In the genomic region with DNA sequence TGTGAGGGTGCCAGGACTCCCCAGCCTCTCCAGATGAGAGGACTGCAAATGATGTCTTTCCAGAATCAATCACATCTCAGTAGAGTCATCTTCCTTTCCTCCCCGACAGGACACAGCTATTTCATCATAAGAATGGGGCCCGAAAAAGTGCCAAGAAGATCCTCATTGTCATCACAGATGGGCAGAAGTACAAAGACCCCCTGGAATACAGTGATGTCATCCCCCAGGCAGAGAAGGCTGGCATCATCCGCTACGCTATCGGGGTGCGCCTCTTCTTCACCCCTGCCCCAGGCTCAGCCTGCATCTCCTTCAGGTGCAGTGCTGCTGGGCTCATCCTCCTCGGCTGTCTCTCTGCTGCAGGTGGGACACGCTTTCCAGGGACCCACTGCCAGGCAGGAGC, we compare ENCODE assay signal across 2 cellular contexts.
TF ChIP-seq lines count a peak whose summit lies in the region.

No MANE protein-coding gene starts in this region.

TF ChIP-seq in HepG2, 621 proteins besides CTCF, POLR2A, EP300 and RAD21:
- TF ChIP-seq CREB1 (IDR thresholded peaks at IDR 0.05) (peak; percentile 52; the same call in 1 of the 2 replicates), CREB1 (CRISPR knock-in tag; IDR thresholded peaks at IDR 0.05) (no peak), ATF7 (IDR thresholded peaks at IDR 0.05) (peak; percentile 79), ATF7 (CRISPR knock-in tag; IDR thresholded peaks at IDR 0.05) (no peak), ZNF230 (CRISPR knock-in tag; IDR thresholded peaks at IDR 0.05) (no peak)

TF ChIP-seq in HEK293, 187 proteins besides CTCF, POLR2A, EP300 and RAD21:
- TF ChIP-seq ATF2 (tag by site-specific recombination; IDR thresholded peaks at IDR 0.05; ENCODE audit: low read depth), result 0 out of 2 replicates have a peak, but pooled peaks have one; percentile 10
- TF ChIP-seq ZNF184 (tag by site-specific recombination; IDR thresholded peaks at IDR 0.05), result no peak
- no peak for TF ChIP-seq ZNF366 (tag by site-specific recombination; conservative IDR thresholded peaks at IDR 0.05)
